In genomic region chr11:80424012-80424695, GRCh38 we compare ENCODE assay signal across 1 cellular context.
TF ChIP-seq lines count a peak whose summit lies in the region.

No MANE protein-coding gene starts in this region.

TF ChIP-seq in SK-N-SH, 30 proteins besides CTCF, POLR2A, EP300 and RAD21 (continued from another document):
- TF ChIP-seq REST (IDR thresholded peaks at IDR 0.05; ENCODE audit: low read depth, low read length), result no peak
- TF ChIP-seq RCOR1 (IDR thresholded peaks at IDR 0.05; ENCODE audit: low read length), result no peak
- no peak for TF ChIP-seq USF2 (IDR thresholded peaks at IDR 0.05; ENCODE audit: borderline replicate concordance, low read depth, low read length)
